In genomic region chr6:125302840-125303511, GRCh38 we compare ENCODE assay signal across 10 cellular contexts. TPM values are rescaled to one million over a fixed set of nuclear protein-coding genes. Genes with fewer than 3 reads are reported as not detected.
DNase-seq lines count a peak whose midpoint lies in the region; ATAC-seq, FAIRE-seq and TF ChIP-seq lines count a peak whose summit lies in the region.
"Had no signal": no experiment of that assay in that cellular context is flagged by ENCODE, and none has a peak within 500 bp of the region (broad histone marks: within the 10 kb centered on the region; RNA-seq: fewer than 3 reads in every experiment).

No MANE protein-coding gene starts in this region.

- CTCF ChIA-PET in WTC11 (lab: Charles Lee), result interaction anchor here (1.4 kb wide), 1 partner anchor 11 kb away, joined by 5 read pairs; no protein-coding TSS in a partner anchor

- no peak for TF ChIP-seq CTCF in WTC11 (IDR thresholded peaks at IDR 0.05)

- H3K27me3 ChIP-seq in esophagus (ENCODE audit: control insufficient read depth in 1 of 2, insufficient read depth in 2 of 2, low read length in 2 of 2), result no peaks in the 10 kb centered on the region

- H3K4me3 ChIP-seq in esophagus (ENCODE audit: low read depth in 1 of 2, low read length in 2 of 2), result no peak overlapping the region

- no peak for DNase-seq in activated naive CD4-positive, alpha-beta T cell treated with anti-CD3 and anti-CD28 coated beads, Interleukin-2, amount 50 U/mL, for 16 hours
- DNase-seq in WTC11 (ENCODE audit: low spot score) (no peak), GM12891 (ENCODE audit: insufficient read length, low spot score) (no peak)
- no peak for DNase-seq in stimulated activated naive CD8-positive, alpha-beta T cell treated with anti-CD3 and anti-CD28 coated beads, Interleukin-15, amount 100 ng/mL, for 72 hours
- DNase-seq: Kasumi-1, PC-3 had no signal

- TF ChIP-seq POLR2A in GM12891 (IDR thresholded peaks at IDR 0.05; ENCODE audit: low read depth, low read length), result no peak

- POLR2A ChIA-PET in WTC11 (lab: Charles Lee), result no interaction called here

- WGBS in esophagus, 2 donors, result 82% methylated on average over 4 of the region's 4 CpGs

- peak overlapping the region; percentile 89 for H3K4me3 Mint-ChIP-seq in activated naive CD4-positive, alpha-beta T cell treated with anti-CD3 and anti-CD28 coated beads, Interleukin-2, amount 50 U/mL, for 24 hours
- peak overlapping the region; percentile 59 for H3K4me3 Mint-ChIP-seq in WTC11
- H3K4me3 Mint-ChIP-seq in stimulated activated naive CD8-positive, alpha-beta T cell treated with anti-CD3 and anti-CD28 coated beads, Interleukin-15, amount 100 ng/mL, for 72 hours, result peak overlapping the region in 1 of 2 donors; percentile 5

- H3K27ac ChIP-seq in esophagus (ENCODE audit: low read depth in 2 of 2, low read length in 1 of 2), result peak overlapping the region; percentile 72 to 74

- peaks cover 3 to 4% of the 10 kb centered on the region in 2 donors for H3K36me3 ChIP-seq in esophagus (ENCODE audit: control insufficient read depth in 2 of 2, insufficient read depth in 2 of 2, low read length in 1 of 2)

- peak overlapping the region; percentile 98 for H3K27ac Mint-ChIP-seq in activated naive CD4-positive, alpha-beta T cell treated with anti-CD3 and anti-CD28 coated beads, Interleukin-2, amount 50 U/mL, for 24 hours
- no peak overlapping the region for H3K27ac Mint-ChIP-seq in WTC11
- no peak overlapping the region for H3K27ac Mint-ChIP-seq in stimulated activated naive CD8-positive, alpha-beta T cell treated with anti-CD3 and anti-CD28 coated beads, Interleukin-15, amount 100 ng/mL, for 72 hours

- peaks cover 49% of the 10 kb centered on the region for H3K4me1 Mint-ChIP-seq in activated naive CD4-positive, alpha-beta T cell treated with anti-CD3 and anti-CD28 coated beads, Interleukin-2, amount 50 U/mL, for 24 hours
- peaks cover 16% of the 10 kb centered on the region for H3K4me1 Mint-ChIP-seq in WTC11
- H3K4me1 Mint-ChIP-seq in stimulated activated naive CD8-positive, alpha-beta T cell treated with anti-CD3 and anti-CD28 coated beads, Interleukin-15, amount 100 ng/mL, for 72 hours, result peaks cover 47% of the 10 kb centered on the region

- ATAC-seq in WTC11, result no peak
- peak; percentile 1 for ATAC-seq in stimulated activated naive CD8-positive, alpha-beta T cell treated with anti-CD3 and anti-CD28 coated beads, Interleukin-15, amount 100 ng/mL, for 72 hours
- ATAC-seq in GM21390 (IDR thresholded peaks at IDR 0.05; ENCODE audit: unreplicated experiment), result no peak
- ATAC-seq in GM18870 (IDR thresholded peaks at IDR 0.05; ENCODE audit: unreplicated experiment), result no peak

- H3K9me3 Mint-ChIP-seq in activated naive CD4-positive, alpha-beta T cell treated with anti-CD3 and anti-CD28 coated beads, Interleukin-2, amount 50 U/mL, for 24 hours, result no peaks in the 10 kb centered on the region
- peaks cover 18% of the 10 kb centered on the region for H3K9me3 Mint-ChIP-seq in WTC11
- H3K9me3 Mint-ChIP-seq in stimulated activated naive CD8-positive, alpha-beta T cell treated with anti-CD3 and anti-CD28 coated beads, Interleukin-15, amount 100 ng/mL, for 72 hours, result peaks cover 0 to 17% of the 10 kb centered on the region in 2 donors

- no peak for FAIRE-seq in GM12891 (lab: Jason Lieb, UNC)

- H3K36me3 Mint-ChIP-seq in activated naive CD4-positive, alpha-beta T cell treated with anti-CD3 and anti-CD28 coated beads, Interleukin-2, amount 50 U/mL, for 24 hours, result peaks cover 19% of the 10 kb centered on the region
- peaks cover 25% of the 10 kb centered on the region for H3K36me3 Mint-ChIP-seq in WTC11

- H3K4me1 ChIP-seq in esophagus (ENCODE audit: control insufficient read depth in 2 of 2, insufficient read depth in 2 of 2, low read length in 1 of 2), result no peaks in the 10 kb centered on the region

- no peaks in the 10 kb centered on the region for H3K9me3 ChIP-seq in esophagus (ENCODE audit: control insufficient read depth in 2 of 2, insufficient read depth in 1 of 2, low read depth in 1 of 2, low read length in 1 of 2)

- no peaks in the 10 kb centered on the region for H3K27me3 Mint-ChIP-seq in activated naive CD4-positive, alpha-beta T cell treated with anti-CD3 and anti-CD28 coated beads, Interleukin-2, amount 50 U/mL, for 24 hours
- H3K27me3 Mint-ChIP-seq in WTC11 (ENCODE audit: low read depth), result peaks cover 6% of the 10 kb centered on the region
- H3K27me3 Mint-ChIP-seq in stimulated activated naive CD8-positive, alpha-beta T cell treated with anti-CD3 and anti-CD28 coated beads, Interleukin-15, amount 100 ng/mL, for 72 hours, result no peaks in the 10 kb centered on the region

TF ChIP-seq in WTC11, 78 proteins besides CTCF, POLR2A, EP300 and RAD21 (continues in another document):
- no peak for TF ChIP-seq FOXP4 (CRISPR knock-in tag; IDR thresholded peaks at IDR 0.05)

TF ChIP-seq in GM12891, 5 proteins besides CTCF, POLR2A, EP300 and RAD21:
- TF ChIP-seq SPI1 (IDR thresholded peaks at IDR 0.05; ENCODE audit: low read depth, low read length), result no peak
- TF ChIP-seq POU2F2 (IDR thresholded peaks at IDR 0.05; ENCODE audit: low read depth, low read length), result no peak
- TF ChIP-seq TAF1 (IDR thresholded peaks at IDR 0.05; ENCODE audit: low read depth, low read length), result no peak
- TF ChIP-seq PAX5 (IDR thresholded peaks at IDR 0.05; ENCODE audit: insufficient read depth, low read length, severe bottlenecking), result no peak
- TF ChIP-seq POLR2AphosphoS5 (IDR thresholded peaks at IDR 0.05; ENCODE audit: low read depth, low read length), result no peak

RNA-seq across cellular contexts. Expression of gene HDDC2, which starts 1.2 kb away (rescaled TPM):
- 69.8 to 75.7 TPM (median 73.5 TPM) in 3 replicates for total RNA-seq in WTC11 (2021)
- 10 to 100 TPM; 63.5 to 68.9 TPM for polyA plus RNA-seq in esophagus
- polyA plus RNA-seq in GM12891 (2012; ENCODE audit: low read depth, missing spikeins), result 81.7 TPM
